7 cellular contexts compared by ENCODE assay signal in the genomic region with DNA sequence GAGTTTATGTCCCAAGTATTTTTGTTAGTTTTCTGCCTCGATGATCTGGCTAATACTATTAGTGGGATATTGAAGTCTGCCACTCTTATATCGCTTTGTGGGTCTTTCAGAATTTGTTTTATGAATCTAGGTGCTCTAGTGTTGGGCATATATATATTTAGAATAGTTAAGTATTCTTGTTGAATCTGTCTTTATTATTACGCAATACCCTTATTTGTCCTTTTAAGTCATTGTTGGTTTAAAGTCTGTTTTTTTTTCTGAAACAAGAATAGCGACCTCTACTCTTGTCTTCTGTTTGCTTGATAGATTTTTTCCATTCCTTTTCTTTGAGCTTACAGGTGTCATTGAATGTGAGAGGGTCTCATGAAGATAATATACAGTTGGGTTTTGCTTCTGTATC.
"Had no signal": no experiment of that assay in that cellular context is flagged by ENCODE, and none has a peak within 500 bp of the region (broad histone marks: within the 10 kb centered on the region; RNA-seq: fewer than 3 reads in every experiment).

No MANE protein-coding gene starts in this region.

- DNase-seq: H7, HFFc6, KG1 had no signal

- H2AFZ ChIP-seq: GM23338 had no signal

- ATAC-seq: GM23338, HCT116 had no signal

- H3K9me3 ChIP-seq: HAP-1 had no signal

- H3K4me3 ChIP-seq: GM23338, HAP-1 had no signal

- H3K27ac ChIP-seq: HL-60 had no signal

- H3K4me1 ChIP-seq: HAP-1 had no signal

- H3K36me3 ChIP-seq: HAP-1 had no signal
